In genomic region chr7:65239324-65239706, GRCh38 we compare ENCODE assay signal across 9 cellular contexts.
DNase-seq lines count a peak whose midpoint lies in the region; ATAC-seq and TF ChIP-seq lines count a peak whose summit lies in the region.
"Had no signal": no experiment of that assay in that cellular context is flagged by ENCODE, and none has a peak within 500 bp of the region (broad histone marks: within the 10 kb centered on the region; RNA-seq: fewer than 3 reads in every experiment).

No MANE protein-coding gene starts in this region.

- no peak overlapping the region for H4K8ac ChIP-seq in trophoblast cell (ENCODE audit: low read depth, low read length)

- H3K18ac ChIP-seq in trophoblast cell (ENCODE audit: low read length): no peak overlapping the region

- no peak overlapping the region for H2AK5ac ChIP-seq in trophoblast cell (ENCODE audit: low read length)

- H4K91ac ChIP-seq in trophoblast cell (ENCODE audit: low read depth, low read length): no peak overlapping the region

- intact Hi-C loops in PC-9 (cut with micrococcal nuclease; ENCODE audit: unreplicated experiment): no loop called here
- intact Hi-C loops in esophagus squamous epithelium (cut with DNase I): no loop called here

- POLR2A ChIA-PET in AG04450 (lab: Yijun Ruan, JAX) (no interaction called here), PC-9 (lab: Charles Lee; ENCODE audit: unreplicated experiment) (no interaction called here)

- no peaks in the 10 kb centered on the region for H3F3A ChIP-seq in PC-9 (ENCODE audit: insufficient read depth, low read depth)

- DNase-seq in AG04450 (ENCODE audit: low read depth, low spot score) (no peak), PC-9 (no peak), esophagus squamous epithelium (lab: John Stamatoyannopoulos, UW) (no peak), trophoblast cell (no peak), G401 (ENCODE audit: low spot score) (no peak), cerebellar cortex (ENCODE audit: low spot score) (no peak), NCI-H2196 (lab: John Stamatoyannopoulos, UW; ENCODE audit: unreplicated experiment) (no peak)
- DNase-seq: NCI-H2171 had no signal

- H3K27ac ChIP-seq in AG04450 (ENCODE audit: low read depth, low read length) (no peak overlapping the region), PC-9 (no peak overlapping the region), esophagus squamous epithelium (no peak overlapping the region), trophoblast cell (ENCODE audit: low read depth, low read length) (no peak overlapping the region)

- BruUV-seq in PC-9 (replicated peaks; lab: Mats Ljungman, UMichigan): no TSS peak

- no peak overlapping the region for H3K4ac ChIP-seq in trophoblast cell (ENCODE audit: low read depth, low read length)

- TF ChIP-seq CTCF in AG04450 (IDR thresholded peaks at IDR 0.05; ENCODE audit: low read depth, low read length) (no peak), PC-9 (conservative IDR thresholded peaks at IDR 0.05) (no peak), esophagus squamous epithelium (IDR thresholded peaks at IDR 0.05) (no peak)

- H3K4me2 ChIP-seq in PC-9 (peak overlapping the region; percentile 64), trophoblast cell (ENCODE audit: low read length) (peak overlapping the region; percentile 87)

- no peaks in the 10 kb centered on the region; the same call in 1 of the 2 replicates for H3K9me3 ChIP-seq in AG04450 (ENCODE audit: control insufficient read depth, insufficient read depth, low read length)
- no peaks in the 10 kb centered on the region for H3K9me3 ChIP-seq in PC-9 (ENCODE audit: insufficient read depth, low read depth)
- no peaks in the 10 kb centered on the region for H3K9me3 ChIP-seq in esophagus squamous epithelium
- peaks cover 4% of the 10 kb centered on the region for H3K9me3 ChIP-seq in trophoblast cell (ENCODE audit: insufficient read depth, low read depth, low read length)

- no peak overlapping the region for H3K14ac ChIP-seq in trophoblast cell (ENCODE audit: low read length)

- no peak for ATAC-seq in HG02970 (IDR thresholded peaks at IDR 0.05; ENCODE audit: low FRiP score, unreplicated experiment)

- TF ChIP-seq POLR2A in esophagus squamous epithelium (IDR thresholded peaks at IDR 0.05): no peak

- no peak overlapping the region for H3K9ac ChIP-seq in trophoblast cell (ENCODE audit: low read length)

- H3K4me1 ChIP-seq in PC-9 (replicated peaks; ENCODE audit: insufficient read depth) (no peaks in the 10 kb centered on the region), esophagus squamous epithelium (peaks cover 0 to 13% (median 8%) of the 10 kb centered on the region in 3 donors), trophoblast cell (ENCODE audit: control insufficient read depth in 1 of 2, insufficient read depth in 2 of 2, low read length in 2 of 2) (peaks cover 0 to 3% of the 10 kb centered on the region in 2 experiments)

- no peak overlapping the region for H2BK5ac ChIP-seq in trophoblast cell (ENCODE audit: low read depth, low read length, poor library complexity)

- H2AFZ ChIP-seq in PC-9 (peak overlapping the region; percentile 69; the same call in 1 of the 2 replicates), trophoblast cell (ENCODE audit: insufficient read depth, low read length, poor library complexity) (no peak overlapping the region)

- in situ Hi-C loops in G401 (cut with HindIII; ENCODE audit: low sequenced_read_pairs): no loop called here

- 90 to 100% methylated on average over 2 to 3 of the region's 20 CpGs for WGBS in esophagus squamous epithelium, 2 donors
- no CpG with 5 or more reads among the region's 20 CpGs for WGBS in trophoblast cell (ENCODE audit: extremely low coverage, insufficient coverage, insufficient read length)

- H2BK120ac ChIP-seq in trophoblast cell (ENCODE audit: insufficient read depth, low read length, poor library complexity): no peak overlapping the region

- peaks cover 18% of the 10 kb centered on the region for H3K27me3 ChIP-seq in AG04450 (ENCODE audit: control insufficient read depth, insufficient read depth, low read length)
- H3K27me3 ChIP-seq in PC-9 (ENCODE audit: insufficient read depth, low read depth): peaks cover 15% of the 10 kb centered on the region
- H3K27me3 ChIP-seq in esophagus squamous epithelium: peaks cover 0 to 50% (median 5%) of the 10 kb centered on the region in 4 donors
- no peaks in the 10 kb centered on the region for H3K27me3 ChIP-seq in trophoblast cell (ENCODE audit: insufficient read depth, low read length)

- peaks cover 2% of the 10 kb centered on the region for H3K79me1 ChIP-seq in trophoblast cell (ENCODE audit: low read length)

- H4K12ac ChIP-seq in trophoblast cell (ENCODE audit: low read depth, low read length): no peak overlapping the region

- H3K36me3 ChIP-seq in PC-9 (ENCODE audit: low read depth) (no peaks in the 10 kb centered on the region), esophagus squamous epithelium (no peaks in the 10 kb centered on the region), trophoblast cell (ENCODE audit: control insufficient read depth in 1 of 2, insufficient read depth in 2 of 2, low read length in 2 of 2) (no peaks in the 10 kb centered on the region)

- H2BK12ac ChIP-seq in trophoblast cell (ENCODE audit: low read length): no peak overlapping the region

- H3K4me3 ChIP-seq in AG04450 (ENCODE audit: low read depth, low read length): peak overlapping the region; percentile 48
- peak overlapping the region; percentile 42; the same call in 1 of the 2 replicates for H3K4me3 ChIP-seq in PC-9
- H3K4me3 ChIP-seq in esophagus squamous epithelium: peak overlapping the region; percentile 26 to 67 (median 52)
- H3K4me3 ChIP-seq in trophoblast cell (ENCODE audit: low read depth, low read length): no peak overlapping the region

- no peaks in the 10 kb centered on the region for H3K9me2 ChIP-seq in PC-9 (ENCODE audit: insufficient read depth)

- no peak overlapping the region for H3K23ac ChIP-seq in trophoblast cell (ENCODE audit: low read length)

- CTCF ChIA-PET in AG04450 (lab: Charles Lee): no interaction called here
- CTCF ChIA-PET in PC-9 (lab: Charles Lee): no interaction called here

- no peaks in the 10 kb centered on the region for H4K20me1 ChIP-seq in PC-9 (ENCODE audit: insufficient read depth)

- no peaks in the 10 kb centered on the region for H3K79me2 ChIP-seq in PC-9 (ENCODE audit: low read depth)
- no peaks in the 10 kb centered on the region for H3K79me2 ChIP-seq in trophoblast cell (ENCODE audit: control insufficient read depth, insufficient read depth, low read length, poor library complexity)
